Comparison of ENCODE assay signal across 16 cellular contexts in genomic region chr2:151380617-151381235, GRCh38. TPM values are rescaled to one million over a fixed set of nuclear protein-coding genes. Genes with fewer than 3 reads are reported as not detected.
"Had no signal": no experiment of that assay in that cellular context is flagged by ENCODE, and none has a peak within 500 bp of the region (broad histone marks: within the 10 kb centered on the region; RNA-seq: fewer than 3 reads in every experiment).

No MANE protein-coding gene starts in this region.

- H3K36me3 Mint-ChIP-seq: activated naive CD8-positive, alpha-beta T cell treated with anti-CD3 and anti-CD28 coated beads for 36 hours; brain; naive thymus-derived CD8-positive, alpha-beta T cell; stimulated activated memory B cell treated with anti-CD40 and anti-IgM and Interleukin-4, amounts not matched to agents 10 μg/mL and 1 μg/mL and 100 μg/mL, for 72 hours had no signal

- H3K4me1 Mint-ChIP-seq: brain; stimulated activated memory B cell treated with anti-CD40 and anti-IgM and Interleukin-4, amounts not matched to agents 10 μg/mL and 1 μg/mL and 100 μg/mL, for 72 hours had no signal

- H3K27me3 ChIP-seq: dorsolateral prefrontal cortex, hepatocyte, sigmoid colon, spleen, uterus had no signal

- H3K27ac ChIP-seq: dorsolateral prefrontal cortex, hepatocyte, sigmoid colon, spleen, uterus, WERI-Rb-1 had no signal

- H3K4me2 ChIP-seq: hepatocyte had no signal

- H3K4me1 ChIP-seq: sigmoid colon, spleen, uterus had no signal

- H3K9me3 Mint-ChIP-seq: activated naive CD8-positive, alpha-beta T cell treated with anti-CD3 and anti-CD28 coated beads for 36 hours; naive thymus-derived CD8-positive, alpha-beta T cell; stimulated activated memory B cell treated with anti-CD40 and anti-IgM and Interleukin-4, amounts not matched to agents 10 μg/mL and 1 μg/mL and 100 μg/mL, for 72 hours had no signal

- DNase-seq: activated CD4-positive, alpha-beta T cell treated with anti-CD3 and anti-CD28 coated beads, Interleukin-2, amount 50 U/mL, for 4 hours; activated naive CD4-positive, alpha-beta T cell; activated naive CD8-positive, alpha-beta T cell treated with anti-CD3 and anti-CD28 coated beads for 36 hours; central memory CD4-positive, alpha-beta T cell; dorsolateral prefrontal cortex; naive thymus-derived CD8-positive, alpha-beta T cell; sigmoid colon; spleen; stimulated activated CD4-positive, alpha-beta T cell treated with anti-CD3 and anti-CD28 coated beads, Interleukin-4, amount 100 ng/mL, for 4 hours; T-helper 1 cell; T-helper 9 cell; uterus; WERI-Rb-1 had no signal

- H3K4me3 ChIP-seq: dorsolateral prefrontal cortex, hepatocyte, sigmoid colon, spleen, uterus had no signal

- H3K9me3 ChIP-seq: sigmoid colon, spleen, uterus had no signal

- H3K27me3 Mint-ChIP-seq: activated naive CD8-positive, alpha-beta T cell treated with anti-CD3 and anti-CD28 coated beads for 36 hours; naive thymus-derived CD8-positive, alpha-beta T cell; stimulated activated memory B cell treated with anti-CD40 and anti-IgM and Interleukin-4, amounts not matched to agents 10 μg/mL and 1 μg/mL and 100 μg/mL, for 72 hours had no signal

- H3K27ac Mint-ChIP-seq: activated naive CD8-positive, alpha-beta T cell treated with anti-CD3 and anti-CD28 coated beads for 36 hours; brain; naive thymus-derived CD8-positive, alpha-beta T cell; stimulated activated memory B cell treated with anti-CD40 and anti-IgM and Interleukin-4, amounts not matched to agents 10 μg/mL and 1 μg/mL and 100 μg/mL, for 72 hours had no signal

- H3K4me3 Mint-ChIP-seq: activated naive CD8-positive, alpha-beta T cell treated with anti-CD3 and anti-CD28 coated beads for 36 hours; brain; naive thymus-derived CD8-positive, alpha-beta T cell; stimulated activated memory B cell treated with anti-CD40 and anti-IgM and Interleukin-4, amounts not matched to agents 10 μg/mL and 1 μg/mL and 100 μg/mL, for 72 hours had no signal

- H3K36me3 ChIP-seq: sigmoid colon, uterus, WERI-Rb-1 had no signal

- H2AFZ ChIP-seq: hepatocyte had no signal

- ATAC-seq: naive thymus-derived CD8-positive, alpha-beta T cell; stimulated activated memory B cell treated with anti-CD40 and anti-IgM and Interleukin-4, amounts not matched to agents 10 μg/mL and 1 μg/mL and 100 μg/mL, for 72 hours had no signal

RNA-seq across cellular contexts. Expression of gene TNFAIP6, which starts 23.3 kb away (rescaled TPM):
- total RNA-seq: activated naive CD8-positive, alpha-beta T cell treated with anti-CD3 and anti-CD28 coated beads for 36 hours; naive thymus-derived CD8-positive, alpha-beta T cell had no signal
- polyA plus RNA-seq: naive thymus-derived CD8-positive, alpha-beta T cell had no signal
